24 cellular contexts compared by ENCODE assay signal in genomic region chr4:178789279-178789678, GRCh38.
"Had no signal": no experiment of that assay in that cellular context is flagged by ENCODE, and none has a peak within 500 bp of the region (broad histone marks: within the 10 kb centered on the region; RNA-seq: fewer than 3 reads in every experiment).

No MANE protein-coding gene starts in this region.

- H3K36me3 ChIP-seq: colonic mucosa, esophagus muscularis mucosa, esophagus squamous epithelium, gastrocnemius medialis, gastroesophageal sphincter, heart left ventricle, heart right ventricle had no signal

- H3K27me3 ChIP-seq: colonic mucosa, dorsolateral prefrontal cortex, esophagus muscularis mucosa, foreskin keratinocyte, gastrocnemius medialis, gastroesophageal sphincter, heart left ventricle, heart right ventricle had no signal

- H3K9me3 ChIP-seq: colonic mucosa, esophagus muscularis mucosa, esophagus squamous epithelium, gastrocnemius medialis, gastroesophageal sphincter, heart left ventricle had no signal

- ATAC-seq: effector memory CD8-positive, alpha-beta T cell; esophagus mucosa; foreskin keratinocyte; gastrocnemius medialis; gastroesophageal sphincter; heart left ventricle; heart right ventricle had no signal

- H3K4me3 ChIP-seq: colonic mucosa, coronary artery, dorsolateral prefrontal cortex, esophagus muscularis mucosa, esophagus squamous epithelium, gastrocnemius medialis, gastroesophageal sphincter, heart left ventricle, heart right ventricle had no signal

- DNase-seq: colonic mucosa; cortex of kidney; dermis blood vessel endothelial cell; dorsolateral prefrontal cortex; effector CD4-positive, alpha-beta T cell; effector CD8-positive, alpha-beta T cell; effector memory CD8-positive, alpha-beta T cell; endodermal cell; erythroblast; esophagus squamous epithelium; foreskin fibroblast; foreskin keratinocyte; foreskin melanocyte; gastrocnemius medialis; glutamatergic neuron; head of caudate nucleus; heart left ventricle; heart right ventricle had no signal

- FAIRE-seq: endothelial cell of umbilical vein had no signal

- H3K4me1 ChIP-seq: colonic mucosa, esophagus muscularis mucosa, esophagus squamous epithelium, gastrocnemius medialis, gastroesophageal sphincter, heart left ventricle, heart right ventricle had no signal

- H3K27ac ChIP-seq: colonic mucosa, coronary artery, dorsolateral prefrontal cortex, epithelial cell of prostate, esophagus muscularis mucosa, esophagus squamous epithelium, foreskin keratinocyte, gastrocnemius medialis, gastroesophageal sphincter, heart left ventricle, heart right ventricle had no signal
